ENCODE assay signal across 8 cellular contexts in the genomic region with DNA sequence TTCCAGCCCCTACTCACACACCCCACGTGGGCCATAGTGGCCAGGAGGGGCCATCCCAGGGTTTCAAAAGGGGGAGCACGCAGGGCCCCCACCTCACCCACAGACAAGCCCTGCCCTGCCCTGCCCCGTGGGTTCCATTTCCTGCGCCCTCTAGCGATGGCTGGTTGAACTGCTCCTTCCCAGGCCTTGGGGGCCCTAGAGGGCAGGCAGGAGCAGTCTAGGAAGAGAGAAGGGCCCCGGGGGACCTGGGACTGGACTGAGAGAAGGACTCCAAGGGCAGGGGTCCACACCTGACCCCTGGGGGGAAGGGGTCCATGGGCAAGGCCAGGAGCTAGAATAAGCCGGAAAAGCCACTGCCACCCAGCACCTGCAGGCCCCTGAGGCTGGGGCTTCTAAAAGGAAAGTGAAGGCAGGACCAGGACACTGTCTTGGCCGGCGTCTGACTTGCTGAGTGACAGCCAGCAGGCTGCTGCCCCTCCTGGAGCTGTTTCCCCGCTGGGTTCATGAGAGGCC. TPM values are rescaled to one million over a fixed set of nuclear protein-coding genes. Genes with fewer than 3 reads are reported as not detected.
DNase-seq lines count a peak whose midpoint lies in the region; ATAC-seq and TF ChIP-seq lines count a peak whose summit lies in the region.

No MANE protein-coding gene starts in this region.

- peak; percentile 84 for ATAC-seq in HG02623 (IDR thresholded peaks at IDR 0.05; ENCODE audit: unreplicated experiment)
- peak; percentile 68 for ATAC-seq in effector memory CD8-positive, alpha-beta T cell (replicated peaks)
- peak; percentile 55 for ATAC-seq in naive thymus-derived CD4-positive, alpha-beta T cell

- peak in 5 of 7 experiments; percentile 58 to 86 (median 84) for TF ChIP-seq CTCF in stomach (IDR thresholded peaks at IDR 0.05)

- H3K4me1 ChIP-seq in naive thymus-derived CD4-positive, alpha-beta T cell (ENCODE audit: control insufficient read depth in 2 of 2, insufficient read depth in 2 of 2, low read length in 2 of 2) = no peaks in the 10 kb centered on the region
- peaks cover 10 to 27% (median 21%) of the 10 kb centered on the region in 4 donors for H3K4me1 ChIP-seq in stomach

- H3K36me3 ChIP-seq in naive thymus-derived CD4-positive, alpha-beta T cell (ENCODE audit: control insufficient read depth in 2 of 3, insufficient read depth in 3 of 3, low read length in 3 of 3) = no peaks in the 10 kb centered on the region
- H3K36me3 ChIP-seq in stomach = no peaks in the 10 kb centered on the region

- peak; percentile 34 to 48 for DNase-seq in SHP77 (lab: John Stamatoyannopoulos, UW)
- no peak for DNase-seq in SHP77 treated with DMSO at 0.1 percent for 48 hours (lab: John Stamatoyannopoulos, UW)
- peak; percentile 23 for DNase-seq in NCI-H1048 (lab: John Stamatoyannopoulos, UW)
- peak; percentile 71 for DNase-seq in activated CD4-positive, alpha-beta memory T cell treated with anti-CD3 and anti-CD28 coated beads for 36 hours
- DNase-seq in effector memory CD8-positive, alpha-beta T cell = peak; percentile 40 to 60 (median 46)
- DNase-seq in naive thymus-derived CD4-positive, alpha-beta T cell = peak in 8 of 9 donors; percentile 27 to 64 (median 38)
- peak; percentile 64 for DNase-seq in stomach

- no peak overlapping the region for H3K4me3 Mint-ChIP-seq in activated CD4-positive, alpha-beta memory T cell treated with anti-CD3 and anti-CD28 coated beads for 36 hours
- H3K4me3 Mint-ChIP-seq in effector memory CD8-positive, alpha-beta T cell = no peak overlapping the region
- no peak overlapping the region for H3K4me3 Mint-ChIP-seq in naive thymus-derived CD4-positive, alpha-beta T cell

- peaks cover 8% of the 10 kb centered on the region for H3K27me3 Mint-ChIP-seq in activated CD4-positive, alpha-beta memory T cell treated with anti-CD3 and anti-CD28 coated beads for 36 hours
- H3K27me3 Mint-ChIP-seq in effector memory CD8-positive, alpha-beta T cell = peaks cover 10 to 56% of the 10 kb centered on the region in 2 donors
- H3K27me3 Mint-ChIP-seq in naive thymus-derived CD4-positive, alpha-beta T cell = peaks cover 5 to 14% (median 6%) of the 10 kb centered on the region in 5 donors

- no peaks in the 10 kb centered on the region for H3K27me3 ChIP-seq in naive thymus-derived CD4-positive, alpha-beta T cell (ENCODE audit: control insufficient read depth in 2 of 2, insufficient read depth in 2 of 2, low read length in 2 of 2)
- peaks cover 0 to 11% (median 0%) of the 10 kb centered on the region in 3 donors for H3K27me3 ChIP-seq in stomach

- H3K4me3 ChIP-seq in naive thymus-derived CD4-positive, alpha-beta T cell (ENCODE audit: low read length) = no peak overlapping the region
- H3K4me3 ChIP-seq in stomach = no peak overlapping the region

- H3K27ac Mint-ChIP-seq in activated CD4-positive, alpha-beta memory T cell treated with anti-CD3 and anti-CD28 coated beads for 36 hours = no peak overlapping the region
- no peak overlapping the region for H3K27ac Mint-ChIP-seq in effector memory CD8-positive, alpha-beta T cell
- no peak overlapping the region for H3K27ac Mint-ChIP-seq in naive thymus-derived CD4-positive, alpha-beta T cell

- no peaks in the 10 kb centered on the region for H3K9me3 Mint-ChIP-seq in activated CD4-positive, alpha-beta memory T cell treated with anti-CD3 and anti-CD28 coated beads for 36 hours
- no peaks in the 10 kb centered on the region for H3K9me3 Mint-ChIP-seq in effector memory CD8-positive, alpha-beta T cell
- no peaks in the 10 kb centered on the region for H3K9me3 Mint-ChIP-seq in naive thymus-derived CD4-positive, alpha-beta T cell

- intact Hi-C loops in activated CD4-positive, alpha-beta memory T cell treated with anti-CD3 and anti-CD28 coated beads for 36 hours (cut with micrococcal nuclease) = no loop called here
- intact Hi-C loops in naive thymus-derived CD4-positive, alpha-beta T cell (cut with micrococcal nuclease) = loop anchor here in 1 of 2 donors (5.0 kb wide), 1 partner anchor 590 kb away; no protein-coding TSS in a partner anchor
- intact Hi-C loops in stomach (cut with DNase I; ENCODE audit: low total_unique reads) = no loop called here

- no peak for TF ChIP-seq EP300 in stomach (IDR thresholded peaks at IDR 0.05)

- H3K4me1 Mint-ChIP-seq in activated CD4-positive, alpha-beta memory T cell treated with anti-CD3 and anti-CD28 coated beads for 36 hours (ENCODE audit: low read depth) = no peaks in the 10 kb centered on the region
- H3K4me1 Mint-ChIP-seq in effector memory CD8-positive, alpha-beta T cell (ENCODE audit: low read depth in 2 of 2) = peaks cover 4 to 6% of the 10 kb centered on the region in 2 donors
- H3K4me1 Mint-ChIP-seq in naive thymus-derived CD4-positive, alpha-beta T cell = peaks cover 0 to 2% (median 0%) of the 10 kb centered on the region in 7 donors

- H3K27ac ChIP-seq in naive thymus-derived CD4-positive, alpha-beta T cell (ENCODE audit: low read depth, low read length) = no peak overlapping the region
- no peak overlapping the region for H3K27ac ChIP-seq in stomach

- no peak for TF ChIP-seq POLR2A in stomach (IDR thresholded peaks at IDR 0.05)

- WGBS in stomach, 5 donors = 23 to 37% (median 25%) methylated on average over 6 to 10 of the region's 10 CpGs

- POLR2A ChIA-PET in activated CD4-positive, alpha-beta memory T cell treated with anti-CD3 and anti-CD28 coated beads for 36 hours (lab: Charles Lee) = no interaction called here
- POLR2A ChIA-PET in naive thymus-derived CD4-positive, alpha-beta T cell (lab: Charles Lee) = no interaction called here

- H3K36me3 Mint-ChIP-seq in activated CD4-positive, alpha-beta memory T cell treated with anti-CD3 and anti-CD28 coated beads for 36 hours = no peaks in the 10 kb centered on the region
- peaks cover 3% of the 10 kb centered on the region for H3K36me3 Mint-ChIP-seq in effector memory CD8-positive, alpha-beta T cell (ENCODE audit: insufficient read depth)
- no peaks in the 10 kb centered on the region for H3K36me3 Mint-ChIP-seq in naive thymus-derived CD4-positive, alpha-beta T cell

- CTCF ChIA-PET in activated CD4-positive, alpha-beta memory T cell treated with anti-CD3 and anti-CD28 coated beads for 36 hours (lab: Charles Lee) = interaction anchor here (1.0 to 2.0 kb wide), 2 partner anchors 11 to 213 kb away, joined by 3 to 5 read pairs; no protein-coding TSS in a partner anchor
- CTCF ChIA-PET in naive thymus-derived CD4-positive, alpha-beta T cell (lab: Charles Lee) = interaction anchor here (0.6 kb wide), 1 partner anchor 437 kb away, joined by 3 read pairs; no protein-coding TSS in a partner anchor

- no peaks in the 10 kb centered on the region for H3K9me3 ChIP-seq in naive thymus-derived CD4-positive, alpha-beta T cell (ENCODE audit: control insufficient read depth in 2 of 3, low read length in 3 of 3)
- no peaks in the 10 kb centered on the region for H3K9me3 ChIP-seq in stomach

RNA-seq across cellular contexts. Expression of gene CYP26B1, which starts 10.1 kb away (rescaled TPM):
- total RNA-seq in activated CD4-positive, alpha-beta memory T cell treated with anti-CD3 and anti-CD28 coated beads for 36 hours = not detected
- total RNA-seq in naive thymus-derived CD4-positive, alpha-beta T cell = not detected
- polyA plus RNA-seq in naive thymus-derived CD4-positive, alpha-beta T cell = not detected
- 1 to 10 TPM in 2 of 5 donors, under 1 TPM in 1, not detected in 2; 0.45 to 2.4 (median 1.4) TPM for total RNA-seq in stomach
- polyA plus RNA-seq in stomach = 1 to 10 TPM in 1 of 3 donors, under 1 TPM in 1, not detected in 1; 0.95 to 1.1 TPM
